ENCODE assay signal across 1 cellular context in genomic region chr17:73388578-73388905, GRCh38.
TF ChIP-seq lines count a peak whose summit lies in the region.

No MANE protein-coding gene starts in this region.

TF ChIP-seq in HepG2, 621 proteins besides CTCF, POLR2A, EP300 and RAD21 (continued from another document):
- TF ChIP-seq, protein P1, sequence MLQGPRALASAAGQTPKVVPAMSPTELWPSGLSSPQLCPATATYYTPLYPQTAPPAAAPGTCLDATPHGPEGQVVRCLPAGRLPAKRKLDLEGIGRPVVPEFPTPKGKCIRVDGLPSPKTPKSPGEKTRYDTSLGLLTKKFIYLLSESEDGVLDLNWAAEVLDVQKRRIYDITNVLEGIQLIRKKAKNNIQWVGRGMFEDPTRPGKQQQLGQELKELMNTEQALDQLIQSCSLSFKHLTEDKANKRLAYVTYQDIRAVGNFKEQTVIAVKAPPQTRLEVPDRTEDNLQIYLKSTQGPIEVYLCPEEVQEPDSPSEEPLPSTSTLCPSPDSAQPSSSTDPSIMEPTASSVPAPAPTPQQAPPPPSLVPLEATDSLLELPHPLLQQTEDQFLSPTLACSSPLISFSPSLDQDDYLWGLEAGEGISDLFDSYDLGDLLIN (CRISPR knock-in tag; IDR thresholded peaks at IDR 0.05; ENCODE audit: borderline replicate concordance), result no peak
- TF ChIP-seq HNRNPK (IDR thresholded peaks at IDR 0.05; ENCODE audit: low read depth, low read length, poor library complexity, severe bottlenecking), result peak; percentile 72
- no peak for TF ChIP-seq DMAP1 (CRISPR knock-in tag; IDR thresholded peaks at IDR 0.05)
- no peak for TF ChIP-seq ZBTB10 (CRISPR knock-in tag; IDR thresholded peaks at IDR 0.05; ENCODE audit: borderline replicate concordance)
- no peak for TF ChIP-seq ZNF598 (CRISPR knock-in tag; IDR thresholded peaks at IDR 0.05; ENCODE audit: borderline replicate concordance)
- TF ChIP-seq KDM4B (CRISPR knock-in tag; IDR thresholded peaks at IDR 0.05), result no peak
- TF ChIP-seq ZBTB34 (CRISPR knock-in tag; IDR thresholded peaks at IDR 0.05), result no peak
- peak; percentile 93 for TF ChIP-seq PCBP2 (optimal IDR thresholded peaks at IDR 0.05; ENCODE audit: low read depth, low read length, poor library complexity, severe bottlenecking)
- no peak for TF ChIP-seq IRF9 (CRISPR knock-in tag; IDR thresholded peaks at IDR 0.05; ENCODE audit: borderline replicate concordance)
- no peak for TF ChIP-seq ARNT (IDR thresholded peaks at IDR 0.05)
